ENCODE assay signal across 18 cellular contexts in genomic region chr2:729363-729762, GRCh38. TPM values are rescaled to one million over a fixed set of nuclear protein-coding genes. Genes with fewer than 3 reads are reported as not detected.
DNase-seq lines count a peak whose midpoint lies in the region; FAIRE-seq and TF ChIP-seq lines count a peak whose summit lies in the region.
"Had no signal": no experiment of that assay in that cellular context is flagged by ENCODE, and none has a peak within 500 bp of the region (broad histone marks: within the 10 kb centered on the region; RNA-seq: fewer than 3 reads in every experiment).

No MANE protein-coding gene starts in this region.

- no peak for TF ChIP-seq RAD21 in H1 (IDR thresholded peaks at IDR 0.05 in 1 of 2, conservative IDR thresholded peaks at IDR 0.05 in 1 of 2; ENCODE audit: low read depth in 2 of 2, low read length in 2 of 2)

- peak in 1 of 2 experiments; percentile 64; a peak in 1 of 3 replicates for TF ChIP-seq EP300 in H1 (IDR thresholded peaks at IDR 0.05; ENCODE audit: borderline replicate concordance in 1 of 2, low read depth in 2 of 2, low read length in 2 of 2)

- H3K23me2 ChIP-seq in H9 (ENCODE audit: insufficient read length, low read depth, low read length, poor library complexity, severe bottlenecking) (no peaks in the 10 kb centered on the region), H1 (ENCODE audit: low read depth, low read length) (peaks cover 2% of the 10 kb centered on the region; the same call in 1 of the 2 replicates)

- H3K9me3 Mint-ChIP-seq in H9, result peaks cover 0 to 2% of the 10 kb centered on the region in 2 experiments; a peak in 2 of 5 replicates

- H3K36me3 ChIP-seq in H1 (ENCODE audit: control insufficient read depth in 2 of 4, insufficient read depth in 4 of 4, low read length in 3 of 4) (no peaks in the 10 kb centered on the region; a peak in 1 of 8 replicates), brain microvascular endothelial cell (replicated peaks) (no peaks in the 10 kb centered on the region), small intestine (ENCODE audit: control insufficient read depth in 2 of 2, insufficient read depth in 2 of 2, low read length in 2 of 2) (no peaks in the 10 kb centered on the region)

- no peaks in the 10 kb centered on the region for H3K27me3 Mint-ChIP-seq in H9 (ENCODE audit: low read depth)

- no peak overlapping the region for H4K8ac ChIP-seq in H9 (replicated peaks; ENCODE audit: insufficient read length, low read depth, low read length)
- no peak overlapping the region for H4K8ac ChIP-seq in H1 (ENCODE audit: extremely low read depth, insufficient read depth, low read length)

- H3K9me3 ChIP-seq in H9 (ENCODE audit: control insufficient read depth, low read depth, low read length), result no peaks in the 10 kb centered on the region
- no peaks in the 10 kb centered on the region for H3K9me3 ChIP-seq in H1 (ENCODE audit: insufficient read depth in 2 of 2, low read depth in 1 of 2, low read length in 1 of 2)
- no peaks in the 10 kb centered on the region for H3K9me3 ChIP-seq in small intestine (ENCODE audit: control insufficient read depth, low read depth)
- H3K9me3 ChIP-seq: Caco-2 had no signal

- peak overlapping the region; percentile 97 to 99 (median 98) for H3K27ac Mint-ChIP-seq in H9
- H3K27ac Mint-ChIP-seq: CD14-positive monocyte, IgD-negative memory B cell had no signal

- H2AFZ ChIP-seq in H9 (ENCODE audit: low read length) (no peak overlapping the region), H1 (ENCODE audit: low read length) (no peak overlapping the region)

- no peak overlapping the region for H3K14ac ChIP-seq in H9 (ENCODE audit: insufficient read depth, low read length)
- no peak overlapping the region for H3K14ac ChIP-seq in H1 (ENCODE audit: insufficient read length)

- no peak for TF ChIP-seq CTCF in H9 (conservative IDR thresholded peaks at IDR 0.05)
- TF ChIP-seq CTCF in H1 (IDR thresholded peaks at IDR 0.05; ENCODE audit: control extremely low read depth in 1 of 3, insufficient read depth in 1 of 3, low read depth in 1 of 3, low read length in 3 of 3), result no peak
- TF ChIP-seq CTCF in brain microvascular endothelial cell (IDR thresholded peaks at IDR 0.05; ENCODE audit: low read depth, low read length, missing control alignments), result no peak

- H2BK15ac ChIP-seq in H9 (ENCODE audit: low read depth, low read length), result no peak overlapping the region
- H2BK15ac ChIP-seq in H1 (ENCODE audit: low read length), result no peak overlapping the region

- CTCF ChIA-PET in H1 (lab: Charles Lee; ENCODE audit: partially characterized antibody), result interaction anchor here (1.1 to 1.2 kb wide), 2 partner anchors 11 to 14 kb away, joined by 4 read pairs; no protein-coding TSS in a partner anchor

- DNase-seq in H9, result no peak
- peak; percentile 24 for DNase-seq in NCI-H146 (lab: John Stamatoyannopoulos, UW)
- DNase-seq in H1 (ENCODE audit: low read depth in 1 of 2, low spot score in 2 of 2), result peak in 1 of 2 experiments; percentile 25
- DNase-seq in iPS-NIHi7 (ENCODE audit: extremely low spot score), result peak; percentile 45
- no peak for DNase-seq in brain microvascular endothelial cell
- no peak for DNase-seq in epidermal melanocyte (ENCODE audit: insufficient read length, low spot score)
- no peak for DNase-seq in C1 segment of cervical spinal cord (lab: John Stamatoyannopoulos, UW)
- DNase-seq in small intestine, result no peak
- DNase-seq: Caco-2, NCI-H1436 treated with DMSO at 0.1 percent for 48 hours, NCI-H446, SIG-M5, T-helper 2 cell had no signal

- H2BK12ac ChIP-seq in H9 (ENCODE audit: insufficient read length, low read depth, low read length), result no peak overlapping the region
- H2BK12ac ChIP-seq in H1 (ENCODE audit: low read depth, low read length), result peak overlapping the region; percentile 75; the same call in 1 of the 2 replicates

- H3K4me3 ChIP-seq in H1 (ENCODE audit: extremely low read depth in 1 of 4, insufficient read depth in 2 of 4, low read depth in 3 of 4, low read length in 4 of 4) (peak overlapping the region in 3 of 4 experiments; percentile 5 to 46 (median 12); a peak in 3 of 8 replicates), brain microvascular endothelial cell (ENCODE audit: low read depth, low read length) (no peak overlapping the region), small intestine (ENCODE audit: low read depth in 1 of 2, low read length in 2 of 2) (no peak overlapping the region)

- H3K79me1 ChIP-seq in H9 (ENCODE audit: insufficient read depth, low read depth, low read length, poor library complexity, severe bottlenecking) (no peaks in the 10 kb centered on the region), H1 (ENCODE audit: low read depth, low read length) (no peaks in the 10 kb centered on the region; the same call in 1 of the 2 replicates)

- in situ Hi-C loops in brain microvascular endothelial cell (cut with HindIII; ENCODE audit: low pct_ligation_motif_present, low sequenced_read_pairs), result no loop called here

- H3K4me1 Mint-ChIP-seq in H9, result peaks cover 57 to 62% of the 10 kb centered on the region in 2 experiments
- H3K4me1 Mint-ChIP-seq: CD14-positive monocyte had no signal

- H3K27me3 ChIP-seq in H9 (ENCODE audit: insufficient read depth, low read length) (no peaks in the 10 kb centered on the region; the same call in 1 of the 2 replicates), H1 (replicated peaks in 1 of 4; ENCODE audit: control insufficient read depth in 3 of 4, extremely low read depth in 1 of 4, insufficient read depth in 3 of 4, low read length in 3 of 4) (no peaks in the 10 kb centered on the region; a peak in 2 of 7 replicates), brain microvascular endothelial cell (replicated peaks) (no peaks in the 10 kb centered on the region), small intestine (ENCODE audit: control insufficient read depth in 2 of 2, insufficient read depth in 2 of 2, low read length in 2 of 2) (peaks cover 0 to 3% of the 10 kb centered on the region in 2 donors)

- H3K4me1 ChIP-seq in H9 (ENCODE audit: insufficient read depth, low read length), result peaks cover 12% of the 10 kb centered on the region; the same call in 1 of the 2 replicates
- H3K4me1 ChIP-seq in H1 (replicated peaks in 1 of 4; ENCODE audit: control insufficient read depth in 3 of 4, insufficient read depth in 4 of 4, low read length in 3 of 4), result peaks cover 10 to 16% (median 11%) of the 10 kb centered on the region in 4 experiments
- H3K4me1 ChIP-seq in small intestine (ENCODE audit: control insufficient read depth in 2 of 2, insufficient read depth in 1 of 2, low read depth in 1 of 2, low read length in 1 of 2), result no peaks in the 10 kb centered on the region
- H3K4me1 ChIP-seq: Caco-2 had no signal

- H3K4ac ChIP-seq in H9 (ENCODE audit: low read depth, low read length) (no peak overlapping the region), H1 (replicated peaks; ENCODE audit: insufficient read length, low read depth, low read length) (no peak overlapping the region)

- H2BK120ac ChIP-seq in H9 (ENCODE audit: low read depth, low read length, poor library complexity, severe bottlenecking) (no peak overlapping the region), H1 (replicated peaks; ENCODE audit: low read depth, low read length) (peak overlapping the region; percentile 75)

- H3K56ac ChIP-seq in H9 (ENCODE audit: insufficient read length, low read depth, low read length) (no peak overlapping the region), H1 (replicated peaks; ENCODE audit: insufficient read length, low read depth, low read length) (peak overlapping the region; percentile 27)

- H3K9ac ChIP-seq in H9 (ENCODE audit: extremely low read depth, insufficient read length, low read length) (no peak overlapping the region), H1 (replicated peaks in 1 of 4; ENCODE audit: extremely low read depth in 1 of 4, low read depth in 3 of 4, low read length in 3 of 4) (no peak overlapping the region)

- H3K27ac ChIP-seq in H9 (ENCODE audit: insufficient read length, low read depth, low read length), result peak overlapping the region; percentile 77
- H3K27ac ChIP-seq in H1 (ENCODE audit: low read depth, low read length), result peak overlapping the region; percentile 89
- H3K27ac ChIP-seq in brain microvascular endothelial cell, result no peak overlapping the region
- H3K27ac ChIP-seq in small intestine (ENCODE audit: low read depth in 1 of 2, low read length in 1 of 2), result no peak overlapping the region

- FAIRE-seq in H1 (lab: Jason Lieb, UNC) (peak; percentile 76), small intestine (lab: Jason Lieb, UNC) (no peak)
- FAIRE-seq: G401.6, GM12892, GM19239 had no signal

- no peak overlapping the region for H4K5ac ChIP-seq in H9 (ENCODE audit: insufficient read length, low read depth, low read length)
- H4K5ac ChIP-seq in H1 (ENCODE audit: insufficient read length, low read depth, low read length), result peak overlapping the region; percentile 97

- no peaks in the 10 kb centered on the region; a peak in 2 of 7 replicates for H3K36me3 Mint-ChIP-seq in H9 (ENCODE audit: insufficient read depth in 1 of 3, low read depth in 3 of 3)
- H3K36me3 Mint-ChIP-seq: CD14-positive monocyte, IgD-negative memory B cell had no signal

- no peak overlapping the region for H3T11ph ChIP-seq in H9 (ENCODE audit: low read length)

- H3K23ac ChIP-seq in H9 (ENCODE audit: insufficient read length, low read depth, low read length), result no peak overlapping the region
- H3K23ac ChIP-seq in H1 (ENCODE audit: insufficient read length), result no peak overlapping the region

- peak overlapping the region; percentile 35 to 67 for H3K4me3 Mint-ChIP-seq in H9
- H3K4me3 Mint-ChIP-seq: CD14-positive monocyte had no signal

- H2BK5ac ChIP-seq in H9 (ENCODE audit: insufficient read length, low read length) (no peak overlapping the region), H1 (ENCODE audit: low read depth, low read length) (peak overlapping the region; percentile 99; the same call in 1 of the 2 replicates)

- POLR2A ChIA-PET in H1 (lab: Charles Lee; ENCODE audit: partially characterized antibody), result interaction anchor here (1.0 to 2.0 kb wide), 5 partner anchors 9 to 36 kb away, joined by 3 to 14 read pairs (median 5); no protein-coding TSS in a partner anchor

- H3K79me2 ChIP-seq in H9 (ENCODE audit: insufficient read depth, low read length) (no peaks in the 10 kb centered on the region), H1 (ENCODE audit: control insufficient read depth in 1 of 2, insufficient read depth in 2 of 2, low read length in 2 of 2) (peaks cover 0 to 4% of the 10 kb centered on the region in 2 experiments; a peak in 1 of 4 replicates)

- H4K20me1 ChIP-seq in H9 (ENCODE audit: control insufficient read depth, insufficient read depth, insufficient read length) (no peaks in the 10 kb centered on the region), H1 (replicated peaks in 1 of 2; ENCODE audit: control insufficient read depth in 1 of 2, insufficient read depth in 2 of 2, low read length in 2 of 2) (no peaks in the 10 kb centered on the region)

- H3K4me2 ChIP-seq in H9 (ENCODE audit: insufficient read depth, insufficient read length, low read length), result peak overlapping the region; percentile 49
- H3K4me2 ChIP-seq in H1 (ENCODE audit: insufficient read depth in 1 of 2, low read depth in 2 of 2, low read length in 2 of 2), result peak overlapping the region; percentile 59 to 68

- H3K18ac ChIP-seq in H9 (ENCODE audit: insufficient read length, low read depth, low read length) (no peak overlapping the region), H1 (ENCODE audit: extremely low read depth, low read length) (peak overlapping the region; percentile 96)

- no peak overlapping the region for H2BK20ac ChIP-seq in H9 (ENCODE audit: low read depth, low read length, poor library complexity, severe bottlenecking)
- H2BK20ac ChIP-seq in H1 (ENCODE audit: low read length), result peak overlapping the region; percentile 90; the same call in 1 of the 2 replicates

- no CpG with 5 or more reads among the region's 7 CpGs for WGBS in H9 (ENCODE audit: extremely low coverage, insufficient read length, low lambda C conversion rate)
- 3% methylated on average over 7 of the region's 7 CpGs; no CpG with 5 or more reads in 1 of the 2 experiments for WGBS in H1 (ENCODE audit: extremely low coverage in 1 of 2, insufficient coverage in 1 of 2, insufficient read length in 1 of 2, insufficient replicate concordance in 2 of 2, low coverage in 1 of 2, low lambda C conversion rate in 2 of 2, missing lambda C conversion rate in 1 of 2), 2 experiments
- 38 to 50% (median 41%) methylated on average over 7 of the region's 7 CpGs for WGBS in small intestine, 3 donors

- peak in 1 of 2 experiments; percentile 69; a peak in 1 of 3 replicates for TF ChIP-seq POLR2A in H1 (IDR thresholded peaks at IDR 0.05; ENCODE audit: control extremely low read depth in 1 of 2, low read depth in 2 of 2, low read length in 2 of 2)

- H4K91ac ChIP-seq in H9 (ENCODE audit: insufficient read length, low read depth, low read length) (no peak overlapping the region), H1 (replicated peaks; ENCODE audit: insufficient read length, low read length) (peak overlapping the region; percentile 71)

- H2AK5ac ChIP-seq in H9 (ENCODE audit: insufficient read length, low read length) (no peak overlapping the region), H1 (ENCODE audit: low read depth, low read length) (no peak overlapping the region)

RNA-seq across cellular contexts. Expression of gene TMEM18, which starts 52.2 kb away (rescaled TPM):
- total RNA-seq in H9 (2021), result 28.3 and 30.7 TPM in 2 replicates
- 22.3 and 27.1 TPM in 2 replicates for total RNA-seq in H1 (2021; fragmentation: NEBNext Ultra II Directional; extraction: Animal tissue kit (Norgen Biotek cat#: 25700))
- polyA plus RNA-seq in H1 (2011; rRNA removed) (21.7 and 22.4 TPM in 2 replicates), small intestine (10 to 100 TPM; 22.1 to 26.5 (median 25.2) TPM)
- polyA plus RNA-seq in H1 (2011; cell fraction: cytosol; rRNA removed), result 28.4 TPM
- 32.0 TPM for polyA plus RNA-seq in H1 (2011; cell fraction: nucleus; rRNA removed)
- 20.0 to 35.4 TPM (median 24.9 TPM) in 4 replicates for polyA plus RNA-seq in H1 (2012, experiment 1 of 2)
- polyA plus RNA-seq in H1 (2012, experiment 2 of 2), result 18.8 TPM
- polyA plus RNA-seq in H1 (2013, experiment 1 of 2), result 46.5 TPM
- 45.9 TPM for polyA plus RNA-seq in H1 (2013, experiment 2 of 2)
- 15.2 and 16.4 TPM in 2 replicates for polyA minus RNA-seq in H1 (2011; rRNA and poly(A)+ RNA removed)
- polyA minus RNA-seq in H1 (2011; cell fraction: cytosol; rRNA and poly(A)+ RNA removed), result 13.4 TPM
- 24.7 TPM for polyA minus RNA-seq in H1 (2011; cell fraction: nucleus; rRNA and poly(A)+ RNA removed)

Comparison
In these comparisons a context has a peak if more than half of its experiments do, and no peak if none do; other contexts are left out.
1. DNase-seq: peak in NCI-H146 (single experiment) and iPS-NIHi7 (single experiment); none in H9 (single experiment), brain microvascular endothelial cell (single experiment), epidermal melanocyte (single experiment), C1 segment of cervical spinal cord (0 of 14) and small intestine (single experiment).
2. H3K27ac ChIP-seq: peak in H9 (single experiment) and H1 (single experiment); none in brain microvascular endothelial cell (single experiment) and small intestine (0 of 2).
3. H3K4me3 ChIP-seq: peak in H1 (3 of 4); none in brain microvascular endothelial cell (single experiment) and small intestine (0 of 2).